ENCODE assay signal across 1 cellular context in genomic region chr4:96035727-96036126, GRCh38.
TF ChIP-seq lines count a peak whose summit lies in the region.

No MANE protein-coding gene starts in this region.

TF ChIP-seq in WTC11, 78 proteins besides CTCF, POLR2A, EP300 and RAD21 (continued from another document):
- TF ChIP-seq E2F4 (CRISPR knock-in tag; IDR thresholded peaks at IDR 0.05; ENCODE audit: borderline replicate concordance, low read depth): no peak
- TF ChIP-seq RELA (CRISPR knock-in tag; IDR thresholded peaks at IDR 0.05; ENCODE audit: borderline replicate concordance): no peak
- no peak for TF ChIP-seq MYBL2 (CRISPR knock-in tag; IDR thresholded peaks at IDR 0.05)
- no peak for TF ChIP-seq ZNF138 (CRISPR knock-in tag; conservative IDR thresholded peaks at IDR 0.05)
